Comparison of ENCODE assay signal across 13 cellular contexts in genomic region chr15:57823325-57823860, GRCh38.
A peak's percentile ranks its signal among the peaks of the same experiment; 100 is the strongest.
DNase-seq lines count a peak whose midpoint lies in the region; ATAC-seq and TF ChIP-seq lines count a peak whose summit lies in the region.
"Had no signal": no experiment of that assay in that cellular context is flagged by ENCODE, and none has a peak within 500 bp of the region (broad histone marks: within the 10 kb centered on the region; RNA-seq: fewer than 3 reads in every experiment).

No MANE protein-coding gene starts in this region.

- no peak for TF ChIP-seq CTCF in left ventricle myocardium inferior (IDR thresholded peaks at IDR 0.05; ENCODE audit: borderline replicate concordance)

- H3K27me3 Mint-ChIP-seq in activated T-helper 1 cell treated with anti-CD3 and anti-CD28 coated beads, Interleukin-12 subunit alpha, Interleukin-12 subunit beta, Interleukin-2, Interleukin-4 antibody, amounts not matched to agents 30 ng/mL and 10 ng/mL and 1 ng/mL, durations not matched to agents 14 hours and 24 hours and 36 hours (ENCODE audit: insufficient read depth) = peaks cover 2% of the 10 kb centered on the region

- peaks cover 5% of the 10 kb centered on the region for H3K4me1 Mint-ChIP-seq in activated T-helper 1 cell treated with anti-CD3 and anti-CD28 coated beads, Interleukin-12 subunit alpha, Interleukin-12 subunit beta, Interleukin-2, Interleukin-4 antibody, amounts not matched to agents 30 ng/mL and 10 ng/mL and 1 ng/mL, durations not matched to agents 14 hours and 24 hours and 36 hours (ENCODE audit: low read depth)
- H3K4me1 Mint-ChIP-seq: CD4-positive, CD25-positive, alpha-beta regulatory T cell had no signal

- no peaks in the 10 kb centered on the region for H3K9me3 ChIP-seq in left ventricle myocardium inferior (replicated peaks)
- H3K9me3 ChIP-seq: BLaER1 treated with 17β-estradiol and CSF1 and Interleukin-3, amounts not matched to agents 10 nM and 100 nM; HAP-1 had no signal

- H3K27ac ChIP-seq in left ventricle myocardium inferior (replicated peaks) = peak overlapping the region; percentile 9
- peak overlapping the region; percentile 92 for H3K27ac ChIP-seq in cingulate gyrus (ENCODE audit: low read depth, low read length)
- H3K27ac ChIP-seq: BLaER1 treated with 17β-estradiol and CSF1 and Interleukin-3, amounts not matched to agents 10 nM and 100 nM had no signal

- ATAC-seq in Right ventricle myocardium inferior = no peak
- peak; percentile 20 for ATAC-seq in left lobe of liver

- no peak overlapping the region for H3K4me3 Mint-ChIP-seq in activated T-helper 1 cell treated with anti-CD3 and anti-CD28 coated beads, Interleukin-12 subunit alpha, Interleukin-12 subunit beta, Interleukin-2, Interleukin-4 antibody, amounts not matched to agents 30 ng/mL and 10 ng/mL and 1 ng/mL, durations not matched to agents 14 hours and 24 hours and 36 hours
- H3K4me3 Mint-ChIP-seq: CD4-positive, CD25-positive, alpha-beta regulatory T cell had no signal

- no peaks in the 10 kb centered on the region for H3K27me3 ChIP-seq in left ventricle myocardium inferior (ENCODE audit: low read depth)
- H3K27me3 ChIP-seq: BLaER1 treated with 17β-estradiol and CSF1 and Interleukin-3, amounts not matched to agents 10 nM and 100 nM had no signal

- DNase-seq in left ventricle myocardium inferior = no peak
- no peak for DNase-seq in Right ventricle myocardium inferior (ENCODE audit: missing footprints)
- no peak for DNase-seq in left lobe of liver (ENCODE audit: low spot score)
- no peak for DNase-seq in SKM-1 (lab: John Stamatoyannopoulos, UW; ENCODE audit: unreplicated experiment)
- DNase-seq in NCI-H524 treated with DMSO at 0.1 percent for 48 hours (lab: John Stamatoyannopoulos, UW) = no peak
- DNase-seq in activated T-helper 1 cell treated with anti-CD3 and anti-CD28 coated beads, Interleukin-12 subunit alpha, Interleukin-12 subunit beta, Interleukin-2, Interleukin-4 antibody, amounts not matched to agents 30 ng/mL and 10 ng/mL and 1 ng/mL, durations not matched to agents 14 hours and 24 hours and 36 hours (ENCODE audit: low spot score) = no peak
- DNase-seq: ACHN; Calu3; CD4-positive, CD25-positive, alpha-beta regulatory T cell; DMS 273 treated with DMSO at 0.1 percent for 48 hours had no signal

- intact Hi-C loops in left ventricle myocardium inferior (cut with micrococcal nuclease) (no loop called here), Right ventricle myocardium inferior (cut with DNase I) (no loop called here)
- intact Hi-C loops in activated T-helper 1 cell treated with anti-CD3 and anti-CD28 coated beads, Interleukin-12 subunit alpha, Interleukin-12 subunit beta, Interleukin-2, Interleukin-4 antibody, amounts not matched to agents 30 ng/mL and 10 ng/mL and 1 ng/mL, durations not matched to agents 14 hours and 24 hours and 36 hours (cut with micrococcal nuclease) = no loop called here

- no peaks in the 10 kb centered on the region for H3K9me3 Mint-ChIP-seq in activated T-helper 1 cell treated with anti-CD3 and anti-CD28 coated beads, Interleukin-12 subunit alpha, Interleukin-12 subunit beta, Interleukin-2, Interleukin-4 antibody, amounts not matched to agents 30 ng/mL and 10 ng/mL and 1 ng/mL, durations not matched to agents 14 hours and 24 hours and 36 hours

- H3K27ac Mint-ChIP-seq in activated T-helper 1 cell treated with anti-CD3 and anti-CD28 coated beads, Interleukin-12 subunit alpha, Interleukin-12 subunit beta, Interleukin-2, Interleukin-4 antibody, amounts not matched to agents 30 ng/mL and 10 ng/mL and 1 ng/mL, durations not matched to agents 14 hours and 24 hours and 36 hours = no peak overlapping the region
- H3K27ac Mint-ChIP-seq: CD4-positive, CD25-positive, alpha-beta regulatory T cell had no signal

- no peaks in the 10 kb centered on the region for H3K36me3 Mint-ChIP-seq in activated T-helper 1 cell treated with anti-CD3 and anti-CD28 coated beads, Interleukin-12 subunit alpha, Interleukin-12 subunit beta, Interleukin-2, Interleukin-4 antibody, amounts not matched to agents 30 ng/mL and 10 ng/mL and 1 ng/mL, durations not matched to agents 14 hours and 24 hours and 36 hours (ENCODE audit: low read depth)
- H3K36me3 Mint-ChIP-seq: CD4-positive, CD25-positive, alpha-beta regulatory T cell had no signal

- H3K4me3 ChIP-seq in left ventricle myocardium inferior = no peak overlapping the region
- H3K4me3 ChIP-seq: BLaER1 treated with 17β-estradiol and CSF1 and Interleukin-3, amounts not matched to agents 10 nM and 100 nM; HAP-1 had no signal

- H3K36me3 ChIP-seq in left ventricle myocardium inferior = no peaks in the 10 kb centered on the region
- H3K36me3 ChIP-seq: BLaER1 treated with 17β-estradiol and CSF1 and Interleukin-3, amounts not matched to agents 10 nM and 100 nM; HAP-1 had no signal

- no peaks in the 10 kb centered on the region for H3K4me1 ChIP-seq in left ventricle myocardium inferior
- H3K4me1 ChIP-seq: HAP-1 had no signal
